8 cellular contexts compared by ENCODE assay signal in the genomic region with DNA sequence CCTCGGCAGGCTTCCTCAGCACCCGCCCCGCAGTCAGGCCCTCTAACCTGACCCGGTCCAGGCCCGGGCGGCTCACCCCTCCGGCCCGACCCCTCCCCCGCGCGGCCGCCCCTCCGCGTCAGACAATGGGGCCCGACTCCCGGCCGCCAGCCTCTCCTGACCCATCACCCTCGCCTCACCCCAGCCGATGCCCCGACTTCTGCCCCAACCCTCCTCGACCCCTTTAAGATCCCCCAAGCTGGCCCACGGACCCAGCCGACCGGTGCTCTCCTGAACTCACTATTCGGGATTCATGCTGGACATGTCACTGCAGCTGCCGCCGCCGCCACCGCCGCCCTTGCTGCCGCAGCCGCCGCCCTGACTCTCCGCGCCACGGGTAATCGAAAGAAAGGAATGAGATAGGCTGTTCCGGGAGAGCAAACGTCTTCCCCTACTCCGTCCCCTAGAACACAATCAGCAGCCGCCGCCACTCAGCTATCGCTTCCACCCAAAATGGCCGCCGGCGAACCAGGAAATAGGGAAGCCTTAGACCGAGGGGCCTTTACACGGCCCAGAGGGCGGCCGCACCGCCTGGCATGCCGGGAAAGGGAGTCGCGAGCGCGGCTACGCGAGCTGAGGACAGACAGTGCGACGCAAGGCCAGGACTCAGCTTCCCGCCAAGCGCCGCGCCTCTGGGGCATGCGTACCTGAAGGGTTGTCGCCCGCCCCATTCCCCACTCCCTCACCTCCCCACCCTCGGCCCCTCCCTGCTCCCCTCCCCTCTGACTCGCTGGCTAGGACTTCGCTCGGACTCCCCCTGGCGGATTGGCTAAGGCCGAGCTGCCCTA. TPM values are rescaled to one million over a fixed set of nuclear protein-coding genes. Genes with fewer than 3 reads are reported as not detected.
DNase-seq lines count a peak whose midpoint lies in the region; ATAC-seq and TF ChIP-seq lines count a peak whose summit lies in the region.

RAB1A (minus strand) TSS at position 494 of the 827 bp plus-strand sequence; CDS start at position 303, 191 bp downstream.

- POLR2A ChIA-PET in Caco-2 (lab: Charles Lee) = interaction anchor here (0.5 to 2.0 kb wide), 19 partner anchors 10 to 475 kb away, joined by 3 to 83 read pairs (median 4); partner anchors contain the start of genes ACTR2 and CEP68
- POLR2A ChIA-PET in activated CD8-positive, alpha-beta memory T cell treated with anti-CD3 and anti-CD28 coated beads for 36 hours (lab: Charles Lee) = interaction anchor here (0.6 to 1.8 kb wide), 13 partner anchors 10 to 522 kb away, joined by 3 to 18 read pairs (median 4); partner anchors contain the start of genes ACTR2, CEP68 and SLC1A4

- H3K4me3 Mint-ChIP-seq in Caco-2 (ENCODE audit: unreplicated experiment) = peak within 1 kb of the TSS; percentile 93

- H3K27ac ChIP-seq in effector memory CD4-positive, alpha-beta T cell (ENCODE audit: insufficient read depth, low read length, poor library complexity, severe bottlenecking) = peak within 1 kb of the TSS; percentile 95

- no peaks in the 10 kb centered on the region for H3K9me3 ChIP-seq in Caco-2
- H3K9me3 ChIP-seq in effector memory CD4-positive, alpha-beta T cell (ENCODE audit: control insufficient read depth, low read length) = no peaks in the 10 kb centered on the region

- H3K36me3 ChIP-seq in Caco-2 (ENCODE audit: control insufficient read depth, insufficient read depth, low read length) = no peaks in the 10 kb centered on the region
- no peaks in the 10 kb centered on the region for H3K36me3 ChIP-seq in effector memory CD4-positive, alpha-beta T cell (ENCODE audit: control insufficient read depth, insufficient read depth, low read length)

- no TSS peak for BruUV-seq in Caco-2 (replicated peaks; lab: Mats Ljungman, UMichigan)

- H3K4me1 Mint-ChIP-seq in Caco-2 (ENCODE audit: low read depth, unreplicated experiment) = peaks cover 15% of the 10 kb centered on the region

- H3K27ac Mint-ChIP-seq in Caco-2 (ENCODE audit: unreplicated experiment) = peak within 1 kb of the TSS; percentile 97

- TF ChIP-seq CTCF in Caco-2 (IDR thresholded peaks at IDR 0.05; ENCODE audit: insufficient read depth in 1 of 2, low read depth in 1 of 2, low read length in 1 of 2, severe bottlenecking in 1 of 2, unreplicated experiment in 1 of 2) = peak; percentile 38 to 61

- H3K27me3 ChIP-seq in Caco-2 (replicated peaks; ENCODE audit: control insufficient read depth, insufficient read depth, low read length) = no peaks in the 10 kb centered on the region
- no peaks in the 10 kb centered on the region for H3K27me3 ChIP-seq in effector memory CD4-positive, alpha-beta T cell (replicated peaks; ENCODE audit: control insufficient read depth, insufficient read depth, low read length, poor library complexity, severe bottlenecking)

- no peaks in the 10 kb centered on the region for H3K9me3 Mint-ChIP-seq in Caco-2 (ENCODE audit: unreplicated experiment)

- no peaks in the 10 kb centered on the region for H3K27me3 Mint-ChIP-seq in Caco-2 (ENCODE audit: insufficient read depth, unreplicated experiment)

- DNase-seq in Caco-2 (peak; percentile 99 to 100), HT1080 (ENCODE audit: low read depth) (peak; percentile 98), NOMO-1 (lab: John Stamatoyannopoulos, UW; ENCODE audit: unreplicated experiment in 2 of 2) (peak; percentile 99), medulla oblongata (ENCODE audit: extremely low spot score) (peak; percentile 100)
- peak; percentile 98 to 99 (median 99) for DNase-seq in effector memory CD4-positive, alpha-beta T cell
- peak; percentile 99 for DNase-seq in stimulated activated CD8-positive, alpha-beta memory T cell treated with anti-CD3 and anti-CD28 coated beads, Interleukin-12 subunit alpha, Interleukin-12 subunit beta, amount 100 ng/mL, for 1 hour (ENCODE audit: low read depth)

- peak; percentile 94 for ATAC-seq in GM21360 (IDR thresholded peaks at IDR 0.05; ENCODE audit: unreplicated experiment)

- CTCF ChIA-PET in Caco-2 (lab: Charles Lee) = interaction anchor here (0.6 to 2.4 kb wide), 14 partner anchors 28 to 266 kb away, joined by 3 to 22 read pairs (median 5); partner anchors contain the start of genes ACTR2 and CEP68
- CTCF ChIA-PET in activated CD8-positive, alpha-beta memory T cell treated with anti-CD3 and anti-CD28 coated beads for 36 hours (lab: Charles Lee) = interaction anchor here (0.8 to 1.2 kb wide), 6 partner anchors 10 to 99 kb away, joined by 3 to 4 read pairs (median 3); no protein-coding TSS in a partner anchor

- H3K4me1 ChIP-seq in Caco-2 = peaks cover 45% of the 10 kb centered on the region
- peaks cover 17% of the 10 kb centered on the region for H3K4me1 ChIP-seq in effector memory CD4-positive, alpha-beta T cell (ENCODE audit: control insufficient read depth, insufficient read depth, low read length, poor library complexity, severe bottlenecking)

- peak within 1 kb of the TSS; percentile 69 for H3K4me3 ChIP-seq in Caco-2 (ENCODE audit: low read depth, low read length)
- H3K4me3 ChIP-seq in effector memory CD4-positive, alpha-beta T cell (ENCODE audit: insufficient read depth, low read depth, low read length, poor library complexity, severe bottlenecking) = peak within 1 kb of the TSS; percentile 100

- intact Hi-C loops in Caco-2 (cut with micrococcal nuclease; ENCODE audit: unreplicated experiment) = loop anchor here (1.0 to 2.0 kb wide), 4 partner anchors 41 to 97 kb away; partner anchors contain the start of genes ACTR2 and CEP68

- peaks cover 17% of the 10 kb centered on the region for H3K36me3 Mint-ChIP-seq in Caco-2 (ENCODE audit: insufficient read depth, unreplicated experiment)

RNA-seq across cellular contexts. Expression of gene RAB1A, which starts in this region (rescaled TPM):
- 193 and 207 TPM in 2 replicates for total RNA-seq in Caco-2 (2022)
- 87.6 and 108 TPM in 2 replicates for total RNA-seq in HT1080 (2014; rRNA removed; shearing (Covaris generic))
- polyA plus RNA-seq in HT1080 (2015; cell fraction: cytosol; rRNA removed) = 147 and 149 TPM in 2 replicates
- polyA plus RNA-seq in HT1080 (2015; cell fraction: nucleus; rRNA removed) = 74.2 and 92.0 TPM in 2 replicates
- total RNA-seq in activated CD8-positive, alpha-beta memory T cell treated with anti-CD3 and anti-CD28 coated beads for 36 hours = 10 to 100 TPM; 84.7 to 85.8 TPM

Comparison
In these comparisons a context has a peak if more than half of its experiments do, and no peak if none do; other contexts are left out.
1. Peak in every context shown above with its lines: DNase-seq, ATAC-seq, H3K4me3 ChIP-seq and H3K27ac ChIP-seq.